Comparison of ENCODE assay signal across 1 cellular context in the genomic region with DNA sequence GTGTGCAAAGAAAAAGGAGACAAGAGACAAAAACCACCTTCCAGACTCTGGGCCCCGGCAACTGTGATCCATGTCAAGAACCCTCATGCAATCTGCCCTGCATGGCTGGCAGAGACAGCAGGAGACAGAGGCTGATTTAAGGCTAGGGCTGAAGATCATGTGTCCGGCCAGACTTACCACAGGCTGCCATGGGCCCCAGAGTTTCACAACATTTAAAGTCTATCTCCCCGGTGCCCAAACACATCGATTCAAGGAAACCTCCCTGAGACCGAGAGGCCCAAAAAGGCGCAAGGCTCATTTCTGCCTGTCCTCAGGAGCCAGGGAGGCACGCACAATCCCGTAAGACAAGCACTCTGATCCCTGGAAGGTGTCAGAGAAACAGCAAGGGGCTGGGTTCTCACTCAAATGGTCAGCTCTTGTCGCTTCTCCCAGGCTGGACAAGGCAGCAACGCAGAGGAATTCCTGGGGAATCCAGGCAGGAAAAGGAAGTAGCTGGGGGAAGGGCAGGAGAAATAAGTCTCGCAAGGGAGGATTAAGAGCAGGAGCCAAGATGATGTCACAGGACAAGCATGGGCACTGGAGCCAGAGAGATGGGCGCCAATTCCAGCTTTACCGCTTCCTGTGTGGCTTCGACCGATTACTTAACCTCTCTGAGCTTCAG.
TF ChIP-seq lines count a peak whose summit lies in the region.

No MANE protein-coding gene starts in this region.

TF ChIP-seq in GM23338, 12 proteins besides CTCF, POLR2A, EP300 and RAD21 (continued from another document):
- TF ChIP-seq, protein P1, sequence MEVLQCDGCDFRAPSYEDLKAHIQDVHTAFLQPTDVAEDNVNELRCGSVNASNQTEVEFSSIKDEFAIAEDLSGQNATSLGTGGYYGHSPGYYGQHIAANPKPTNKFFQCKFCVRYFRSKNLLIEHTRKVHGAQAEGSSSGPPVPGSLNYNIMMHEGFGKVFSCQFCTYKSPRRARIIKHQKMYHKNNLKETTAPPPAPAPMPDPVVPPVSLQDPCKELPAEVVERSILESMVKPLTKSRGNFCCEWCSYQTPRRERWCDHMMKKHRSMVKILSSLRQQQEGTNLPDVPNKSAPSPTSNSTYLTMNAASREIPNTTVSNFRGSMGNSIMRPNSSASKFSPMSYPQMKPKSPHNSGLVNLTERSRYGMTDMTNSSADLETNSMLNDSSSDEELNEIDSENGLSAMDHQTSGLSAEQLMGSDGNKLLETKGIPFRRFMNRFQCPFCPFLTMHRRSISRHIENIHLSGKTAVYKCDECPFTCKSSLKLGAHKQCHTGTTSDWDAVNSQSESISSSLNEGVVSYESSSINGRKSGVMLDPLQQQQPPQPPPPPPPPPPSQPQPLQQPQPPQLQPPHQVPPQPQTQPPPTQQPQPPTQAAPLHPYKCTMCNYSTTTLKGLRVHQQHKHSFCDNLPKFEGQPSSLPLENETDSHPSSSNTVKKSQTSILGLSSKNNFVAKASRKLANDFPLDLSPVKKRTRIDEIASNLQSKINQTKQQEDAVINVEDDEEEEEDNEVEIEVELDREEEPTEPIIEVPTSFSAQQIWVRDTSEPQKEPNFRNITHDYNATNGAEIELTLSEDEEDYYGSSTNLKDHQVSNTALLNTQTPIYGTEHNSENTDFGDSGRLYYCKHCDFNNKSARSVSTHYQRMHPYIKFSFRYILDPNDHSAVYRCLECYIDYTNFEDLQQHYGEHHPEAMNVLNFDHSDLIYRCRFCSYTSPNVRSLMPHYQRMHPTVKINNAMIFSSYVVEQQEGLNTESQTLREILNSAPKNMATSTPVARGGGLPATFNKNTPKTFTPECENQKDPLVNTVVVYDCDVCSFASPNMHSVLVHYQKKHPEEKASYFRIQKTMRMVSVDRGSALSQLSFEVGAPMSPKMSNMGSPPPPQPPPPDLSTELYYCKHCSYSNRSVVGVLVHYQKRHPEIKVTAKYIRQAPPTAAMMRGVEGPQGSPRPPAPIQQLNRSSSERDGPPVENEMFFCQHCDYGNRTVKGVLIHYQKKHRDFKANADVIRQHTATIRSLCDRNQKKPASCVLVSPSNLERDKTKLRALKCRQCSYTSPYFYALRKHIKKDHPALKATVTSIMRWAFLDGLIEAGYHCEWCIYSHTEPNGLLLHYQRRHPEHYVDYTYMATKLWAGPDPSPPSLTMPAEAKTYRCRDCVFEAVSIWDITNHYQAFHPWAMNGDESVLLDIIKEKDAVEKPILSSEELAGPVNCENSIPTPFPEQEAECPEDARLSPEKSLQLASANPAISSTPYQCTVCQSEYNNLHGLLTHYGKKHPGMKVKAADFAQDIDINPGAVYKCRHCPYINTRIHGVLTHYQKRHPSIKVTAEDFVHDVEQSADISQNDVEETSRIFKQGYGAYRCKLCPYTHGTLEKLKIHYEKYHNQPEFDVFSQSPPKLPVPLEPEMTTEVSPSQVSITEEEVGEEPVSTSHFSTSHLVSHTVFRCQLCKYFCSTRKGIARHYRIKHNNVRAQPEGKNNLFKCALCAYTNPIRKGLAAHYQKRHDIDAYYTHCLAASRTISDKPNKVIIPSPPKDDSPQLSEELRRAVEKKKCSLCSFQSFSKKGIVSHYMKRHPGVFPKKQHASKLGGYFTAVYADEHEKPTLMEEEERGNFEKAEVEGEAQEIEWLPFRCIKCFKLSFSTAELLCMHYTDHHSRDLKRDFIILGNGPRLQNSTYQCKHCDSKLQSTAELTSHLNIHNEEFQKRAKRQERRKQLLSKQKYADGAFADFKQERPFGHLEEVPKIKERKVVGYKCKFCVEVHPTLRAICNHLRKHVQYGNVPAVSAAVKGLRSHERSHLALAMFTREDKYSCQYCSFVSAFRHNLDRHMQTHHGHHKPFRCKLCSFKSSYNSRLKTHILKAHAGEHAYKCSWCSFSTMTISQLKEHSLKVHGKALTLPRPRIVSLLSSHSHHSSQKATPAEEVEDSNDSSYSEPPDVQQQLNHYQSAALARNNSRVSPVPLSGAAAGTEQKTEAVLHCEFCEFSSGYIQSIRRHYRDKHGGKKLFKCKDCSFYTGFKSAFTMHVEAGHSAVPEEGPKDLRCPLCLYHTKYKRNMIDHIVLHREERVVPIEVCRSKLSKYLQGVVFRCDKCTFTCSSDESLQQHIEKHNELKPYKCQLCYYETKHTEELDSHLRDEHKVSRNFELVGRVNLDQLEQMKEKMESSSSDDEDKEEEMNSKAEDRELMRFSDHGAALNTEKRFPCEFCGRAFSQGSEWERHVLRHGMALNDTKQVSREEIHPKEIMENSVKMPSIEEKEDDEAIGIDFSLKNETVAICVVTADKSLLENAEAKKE (CRISPR knock-in tag; IDR thresholded peaks at IDR 0.05), result no peak
- TF ChIP-seq POLR2AphosphoS5 (IDR thresholded peaks at IDR 0.05; ENCODE audit: low read depth) (no peak), ZNF114 (CRISPR knock-in tag; IDR thresholded peaks at IDR 0.05) (no peak)
